In genomic region chr6:10449751-10450150, GRCh38 we compare ENCODE assay signal across 18 cellular contexts. TPM values are rescaled to one million over a fixed set of nuclear protein-coding genes. Genes with fewer than 3 reads are reported as not detected.
DNase-seq lines count a peak whose midpoint lies in the region; ATAC-seq, FAIRE-seq and TF ChIP-seq lines count a peak whose summit lies in the region.
"Had no signal": no experiment of that assay in that cellular context is flagged by ENCODE, and none has a peak within 500 bp of the region (broad histone marks: within the 10 kb centered on the region; RNA-seq: fewer than 3 reads in every experiment).

No MANE protein-coding gene starts in this region.

- H3K9me3 ChIP-seq in A549: no peaks in the 10 kb centered on the region
- H3K9me3 ChIP-seq: BLaER1, HAP-1 had no signal

- TF ChIP-seq EP300 in A549 (IDR thresholded peaks at IDR 0.05): no peak

- H3K27ac ChIP-seq in A549: peak overlapping the region; percentile 88 to 99
- peak overlapping the region; percentile 91; the same call in 1 of the 2 replicates for H3K27ac ChIP-seq in RWPE1
- H3K27ac ChIP-seq: BLaER1, GM23248, SK-N-MC had no signal

- H3K4me2 ChIP-seq in A549: no peak overlapping the region; the same call in 2 of the 3 replicates
- H3K4me2 ChIP-seq: BLaER1 had no signal

- DNase-seq in A549 (ENCODE audit: low read depth in 1 of 2, low spot score in 1 of 2): peak in 1 of 2 experiments; percentile 40
- peak in 45 of 76 experiments; percentile 10 to 80 (median 37) for DNase-seq in HUDEP-2 (lab: John Stamatoyannopoulos, UW; ENCODE audit: unreplicated experiment in 76 of 76)
- no peak for DNase-seq in RWPE1 (ENCODE audit: low spot score)
- DNase-seq in erythroblast (lab: John Stamatoyannopoulos, UW): peak; percentile 5 to 67
- DNase-seq in activated CD4-positive, alpha-beta T cell treated with anti-CD3 and anti-CD28 coated beads for 4 hours: no peak
- no peak for DNase-seq in occipital lobe (lab: John Stamatoyannopoulos, UW)
- DNase-seq in DMS 273 (lab: John Stamatoyannopoulos, UW; ENCODE audit: unreplicated experiment): no peak
- DNase-seq: CD4-positive, alpha-beta memory T cell; GM23248; KBM-7; NCI-H1436; NCI-H1930; SHP77 had no signal

- H3K4me3 ChIP-seq in A549: no peak overlapping the region
- H3K4me3 ChIP-seq: BLaER1, GM23248, HAP-1, SK-N-MC had no signal

- no peak for FAIRE-seq in A549 (lab: Jason Lieb, UNC)

- CTCF ChIA-PET in A549 (lab: Yijun Ruan, JAX) (interaction anchor here (2.2 to 4.8 kb wide), 2 partner anchors 15 to 29 kb away, joined by 6 to 26 read pairs; no protein-coding TSS in a partner anchor), RWPE1 (lab: Yijun Ruan, JAX) (interaction anchor here (0.6 kb wide), 1 partner anchor 363 kb away, joined by 4 read pairs; no protein-coding TSS in a partner anchor)

- ATAC-seq in A549: no peak
- no peak for ATAC-seq in HG03520 (IDR thresholded peaks at IDR 0.05; ENCODE audit: unreplicated experiment)
- ATAC-seq: Panc1 had no signal

- peaks cover 43% of the 10 kb centered on the region for H3K4me1 ChIP-seq in A549
- H3K4me1 ChIP-seq: BLaER1, HAP-1 had no signal

- TF ChIP-seq POLR2A in A549 (IDR thresholded peaks at IDR 0.05; ENCODE audit: low read length) (no peak), erythroblast (IDR thresholded peaks at IDR 0.05; ENCODE audit: low read length) (no peak)

- POLR2A ChIA-PET in A549 (lab: Yijun Ruan, JAX) (interaction anchor here (1.2 kb wide), 1 partner anchor 9 kb away, joined by 6 read pairs; no protein-coding TSS in a partner anchor), RWPE1 (lab: Yijun Ruan, JAX; ENCODE audit: low non-redundant PET) (no interaction called here)

- WGBS in A549 (ENCODE audit: missing lambda C conversion rate): 69% methylated on average over 5 of the region's 5 CpGs

- TF ChIP-seq RAD21 in A549 (conservative IDR thresholded peaks at IDR 0.05 in 1 of 2, IDR thresholded peaks at IDR 0.05 in 1 of 2): no peak

- TF ChIP-seq CTCF in A549 (IDR thresholded peaks at IDR 0.05): no peak
- no peak for TF ChIP-seq CTCF in RWPE1 (conservative IDR thresholded peaks at IDR 0.05; ENCODE audit: low read depth)

TF ChIP-seq in A549, 52 proteins besides CTCF, POLR2A, EP300 and RAD21:
- no peak for TF ChIP-seq E2F6 (IDR thresholded peaks at IDR 0.05; ENCODE audit: borderline replicate concordance, low read depth)
- no peak for TF ChIP-seq HDAC2 (IDR thresholded peaks at IDR 0.05)
- no peak for TF ChIP-seq MAZ (IDR thresholded peaks at IDR 0.05; ENCODE audit: borderline replicate concordance, low read depth, low read length)
- TF ChIP-seq HOXB13 (CRISPR knock-in tag; IDR thresholded peaks at IDR 0.05; ENCODE audit: low read depth): no peak
- TF ChIP-seq SMC3 (IDR thresholded peaks at IDR 0.05): no peak
- no peak for TF ChIP-seq EHMT2 (IDR thresholded peaks at IDR 0.05; ENCODE audit: low read depth)
- TF ChIP-seq MAFK (IDR thresholded peaks at IDR 0.05; ENCODE audit: partially characterized antibody): peak; percentile 38
- TF ChIP-seq TFCP2L1 (CRISPR knock-in tag; IDR thresholded peaks at IDR 0.05): no peak

RNA-seq across cellular contexts. Expression of gene TFAP2A, which starts 34.9 kb away (rescaled TPM):
- 10.8 and 13.1 TPM in 2 replicates for polyA plus RNA-seq in A549 (2011; rRNA removed)
- 17.4 and 22.2 TPM in 2 replicates for polyA plus RNA-seq in A549 (2012; cell fraction: cytosol; rRNA removed)
- polyA plus RNA-seq in A549 (2012; cell fraction: nucleus; rRNA removed): 21.1 and 32.8 TPM in 2 replicates
- 26.0 to 31.4 TPM (median 26.9 TPM) in 3 replicates for polyA plus RNA-seq in A549 (2017; fragmentation: RNase III; extraction: RNeasy Plus Mini Kit Qiagen cat#74134 plus additional on column Dnase treatment)
- polyA minus RNA-seq in A549 (2011; rRNA and poly(A)+ RNA removed): 8.5 and 10.3 TPM in 2 replicates
- total RNA-seq in occipital lobe: not detected
- total RNA-seq: CD4-positive, alpha-beta memory T cell had no signal
- polyA plus RNA-seq: CD4-positive, alpha-beta memory T cell had no signal

Comparison
In these comparisons a context has a peak if more than half of its experiments do, and no peak if none do; other contexts are left out.
1. DNase-seq: peak in HUDEP-2 (45 of 76) and erythroblast (2 of 2); none in RWPE1 (single experiment), activated CD4-positive, alpha-beta T cell treated with anti-CD3 and anti-CD28 coated beads for 4 hours (0 of 2), occipital lobe (single experiment) and DMS 273 (single experiment).